In the genomic region with DNA sequence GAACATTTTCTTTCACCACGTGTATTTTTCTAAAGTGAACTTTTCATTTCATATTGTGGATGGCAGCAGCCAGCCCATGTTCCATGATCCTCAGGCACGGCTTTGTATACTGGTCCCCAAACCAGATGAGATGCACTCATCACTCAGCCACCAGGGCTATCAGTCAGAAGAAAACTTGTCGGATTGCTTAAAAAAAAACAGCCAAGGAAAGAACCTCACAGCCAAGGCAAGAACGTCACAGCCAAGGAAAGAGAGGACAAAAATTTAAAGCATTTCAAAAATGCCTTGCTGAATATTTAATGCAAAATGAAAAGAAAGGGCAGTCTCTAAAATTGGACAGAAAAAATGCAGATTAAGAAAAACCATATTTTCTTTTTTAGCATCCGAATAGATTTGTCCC, we compare ENCODE assay signal across 1 cellular context.
TF ChIP-seq lines count a peak whose summit lies in the region.

No MANE protein-coding gene starts in this region.

TF ChIP-seq in SK-N-SH, 30 proteins besides CTCF, POLR2A, EP300 and RAD21 (continued from another document):
- TF ChIP-seq, protein P1, sequence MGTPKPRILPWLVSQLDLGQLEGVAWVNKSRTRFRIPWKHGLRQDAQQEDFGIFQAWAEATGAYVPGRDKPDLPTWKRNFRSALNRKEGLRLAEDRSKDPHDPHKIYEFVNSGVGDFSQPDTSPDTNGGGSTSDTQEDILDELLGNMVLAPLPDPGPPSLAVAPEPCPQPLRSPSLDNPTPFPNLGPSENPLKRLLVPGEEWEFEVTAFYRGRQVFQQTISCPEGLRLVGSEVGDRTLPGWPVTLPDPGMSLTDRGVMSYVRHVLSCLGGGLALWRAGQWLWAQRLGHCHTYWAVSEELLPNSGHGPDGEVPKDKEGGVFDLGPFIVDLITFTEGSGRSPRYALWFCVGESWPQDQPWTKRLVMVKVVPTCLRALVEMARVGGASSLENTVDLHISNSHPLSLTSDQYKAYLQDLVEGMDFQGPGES (IDR thresholded peaks at IDR 0.05; ENCODE audit: low read depth, low read length) = no peak
- TF ChIP-seq CHD2 (IDR thresholded peaks at IDR 0.05; ENCODE audit: low read length, partially characterized antibody) (no peak), RCOR1 (IDR thresholded peaks at IDR 0.05; ENCODE audit: low read length) (no peak), TEAD4 (IDR thresholded peaks at IDR 0.05; ENCODE audit: borderline replicate concordance, insufficient read depth) (peak; percentile 9; the same call in 1 of the 2 replicates), FOXM1 (IDR thresholded peaks at IDR 0.05; ENCODE audit: low read depth) (no peak), POLR2AphosphoS5 (IDR thresholded peaks at IDR 0.05; ENCODE audit: low read depth, low read length) (no peak), NFIC (IDR thresholded peaks at IDR 0.05; ENCODE audit: borderline replicate concordance) (peak; percentile 30; the same call in 1 of the 2 replicates), SMC3 (IDR thresholded peaks at IDR 0.05; ENCODE audit: low read depth, low read length) (no peak), NRF1 (IDR thresholded peaks at IDR 0.05; ENCODE audit: low read depth, low read length) (no peak)
- TF ChIP-seq, protein P2, sequence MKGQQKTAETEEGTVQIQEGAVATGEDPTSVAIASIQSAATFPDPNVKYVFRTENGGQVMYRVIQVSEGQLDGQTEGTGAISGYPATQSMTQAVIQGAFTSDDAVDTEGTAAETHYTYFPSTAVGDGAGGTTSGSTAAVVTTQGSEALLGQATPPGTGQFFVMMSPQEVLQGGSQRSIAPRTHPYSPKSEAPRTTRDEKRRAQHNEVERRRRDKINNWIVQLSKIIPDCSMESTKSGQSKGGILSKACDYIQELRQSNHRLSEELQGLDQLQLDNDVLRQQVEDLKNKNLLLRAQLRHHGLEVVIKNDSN (IDR thresholded peaks at IDR 0.05; ENCODE audit: borderline replicate concordance, low read depth) = no peak
- TF ChIP-seq, protein P3, sequence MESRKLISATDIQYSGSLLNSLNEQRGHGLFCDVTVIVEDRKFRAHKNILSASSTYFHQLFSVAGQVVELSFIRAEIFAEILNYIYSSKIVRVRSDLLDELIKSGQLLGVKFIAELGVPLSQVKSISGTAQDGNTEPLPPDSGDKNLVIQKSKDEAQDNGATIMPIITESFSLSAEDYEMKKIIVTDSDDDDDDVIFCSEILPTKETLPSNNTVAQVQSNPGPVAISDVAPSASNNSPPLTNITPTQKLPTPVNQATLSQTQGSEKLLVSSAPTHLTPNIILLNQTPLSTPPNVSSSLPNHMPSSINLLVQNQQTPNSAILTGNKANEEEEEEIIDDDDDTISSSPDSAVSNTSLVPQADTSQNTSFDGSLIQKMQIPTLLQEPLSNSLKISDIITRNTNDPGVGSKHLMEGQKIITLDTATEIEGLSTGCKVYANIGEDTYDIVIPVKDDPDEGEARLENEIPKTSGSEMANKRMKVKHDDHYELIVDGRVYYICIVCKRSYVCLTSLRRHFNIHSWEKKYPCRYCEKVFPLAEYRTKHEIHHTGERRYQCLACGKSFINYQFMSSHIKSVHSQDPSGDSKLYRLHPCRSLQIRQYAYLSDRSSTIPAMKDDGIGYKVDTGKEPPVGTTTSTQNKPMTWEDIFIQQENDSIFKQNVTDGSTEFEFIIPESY (IDR thresholded peaks at IDR 0.05; ENCODE audit: borderline replicate concordance, low read depth) = no peak
- TF ChIP-seq, protein P4, sequence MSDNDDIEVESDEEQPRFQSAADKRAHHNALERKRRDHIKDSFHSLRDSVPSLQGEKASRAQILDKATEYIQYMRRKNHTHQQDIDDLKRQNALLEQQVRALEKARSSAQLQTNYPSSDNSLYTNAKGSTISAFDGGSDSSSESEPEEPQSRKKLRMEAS (IDR thresholded peaks at IDR 0.05; ENCODE audit: low read depth) = no peak
TF ChIP-seq in SK-N-SH: peak in this region for 4.
